19 cellular contexts compared by ENCODE assay signal in genomic region chr18:45348974-45349373, GRCh38.
A peak's percentile ranks its signal among the peaks of the same experiment; 100 is the strongest.
DNase-seq lines count a peak whose midpoint lies in the region; ATAC-seq and TF ChIP-seq lines count a peak whose summit lies in the region.
"Had no signal": no experiment of that assay in that cellular context is flagged by ENCODE, and none has a peak within 500 bp of the region (broad histone marks: within the 10 kb centered on the region; RNA-seq: fewer than 3 reads in every experiment).

No MANE protein-coding gene starts in this region.

- TF ChIP-seq CTCF in heart left ventricle (IDR thresholded peaks at IDR 0.05) = no peak
- TF ChIP-seq CTCF in nephron (IDR thresholded peaks at IDR 0.05; ENCODE audit: unreplicated experiment in 3 of 3) = no peak

- H3K27ac ChIP-seq in heart left ventricle (peak overlapping the region in 1 of 12 donors; percentile 22), subcutaneous abdominal adipose tissue (ENCODE audit: low read depth, low read length) (peak overlapping the region; percentile 9)

- no peak overlapping the region for H3K4me3 ChIP-seq in heart left ventricle
- H3K4me3 ChIP-seq in subcutaneous abdominal adipose tissue (ENCODE audit: low read depth in 1 of 5, low read length in 5 of 5) = peak overlapping the region in 1 of 5 donors; percentile 5

- ATAC-seq in heart left ventricle = peak in 3 of 4 donors; percentile 12 to 59 (median 27)
- ATAC-seq in HG03571 (IDR thresholded peaks at IDR 0.05; ENCODE audit: unreplicated experiment) = no peak
- ATAC-seq: HCT116, HepG2 had no signal

- peaks cover 13% of the 10 kb centered on the region for H3K4me1 Mint-ChIP-seq in nephron
- H3K4me1 Mint-ChIP-seq: CD4-positive, CD25-positive, alpha-beta regulatory T cell; CD8-positive, alpha-beta memory T cell; IgD-negative memory B cell had no signal

- H3K36me3 ChIP-seq in heart left ventricle (no peaks in the 10 kb centered on the region), subcutaneous abdominal adipose tissue (ENCODE audit: control insufficient read depth in 5 of 5, insufficient read depth in 5 of 5, low read length in 5 of 5) (no peaks in the 10 kb centered on the region)
- H3K36me3 ChIP-seq: BE2C had no signal

- H3K9me3 ChIP-seq in heart left ventricle = no peaks in the 10 kb centered on the region
- no peaks in the 10 kb centered on the region for H3K9me3 ChIP-seq in subcutaneous abdominal adipose tissue (ENCODE audit: control insufficient read depth in 5 of 5, low read length in 5 of 5)
- H3K9me3 ChIP-seq: BE2C had no signal

- peaks cover 0 to 3% (median 0%) of the 10 kb centered on the region in 12 donors for H3K4me1 ChIP-seq in heart left ventricle
- H3K4me1 ChIP-seq in subcutaneous abdominal adipose tissue (ENCODE audit: control insufficient read depth in 5 of 5, insufficient read depth in 5 of 5, low read length in 5 of 5) = peaks cover 0 to 17% (median 11%) of the 10 kb centered on the region in 5 donors
- H3K4me1 ChIP-seq: BE2C had no signal

- no peaks in the 10 kb centered on the region for H3K27me3 Mint-ChIP-seq in nephron (ENCODE audit: low read depth)
- H3K27me3 Mint-ChIP-seq: CD4-positive, CD25-positive, alpha-beta regulatory T cell had no signal

- no peaks in the 10 kb centered on the region for H3K36me3 Mint-ChIP-seq in nephron (ENCODE audit: low read depth)
- H3K36me3 Mint-ChIP-seq: CD4-positive, CD25-positive, alpha-beta regulatory T cell; CD8-positive, alpha-beta memory T cell; IgD-negative memory B cell had no signal

- intact Hi-C loops in heart left ventricle (cut with DNase I) (no loop called here), posterior cingulate gyrus (cut with DNase I) (no loop called here)

- H3K4me3 Mint-ChIP-seq in nephron = no peak overlapping the region
- H3K4me3 Mint-ChIP-seq: CD4-positive, CD25-positive, alpha-beta regulatory T cell; CD8-positive, alpha-beta memory T cell; HFFc6; IgD-negative memory B cell had no signal

- H3K9ac ChIP-seq in subcutaneous abdominal adipose tissue (ENCODE audit: low read length in 5 of 5) = no peak overlapping the region

- DNase-seq in fibroblast of peridontal ligament (ENCODE audit: extremely low read depth) (peak; percentile 56), heart left ventricle (no peak), posterior cingulate gyrus (no peak), OCI-M1 (lab: John Stamatoyannopoulos, UW) (no peak)
- DNase-seq: ACHN; BE2C; C1 segment of cervical spinal cord; CD4-positive, CD25-positive, alpha-beta regulatory T cell; CD8-positive, alpha-beta memory T cell; COR-L47; GOT3; H7; HFFc6 had no signal

- H3K27ac Mint-ChIP-seq in nephron = peak overlapping the region in 2 of 3 experiments; percentile 32 to 39
- H3K27ac Mint-ChIP-seq: CD4-positive, CD25-positive, alpha-beta regulatory T cell; CD8-positive, alpha-beta memory T cell; HFFc6; IgD-negative memory B cell had no signal

- H3K27me3 ChIP-seq in heart left ventricle (no peaks in the 10 kb centered on the region), subcutaneous abdominal adipose tissue (ENCODE audit: control insufficient read depth in 5 of 5, insufficient read depth in 4 of 5, low read length in 5 of 5) (no peaks in the 10 kb centered on the region)
- H3K27me3 ChIP-seq: BE2C had no signal

- TF ChIP-seq POLR2A in heart left ventricle (IDR thresholded peaks at IDR 0.05) = no peak

- WGBS in heart left ventricle, 4 donors = 65 to 76% (median 70%) methylated on average over 6 of the region's 6 CpGs

- no peaks in the 10 kb centered on the region for H3K9me3 Mint-ChIP-seq in nephron
- H3K9me3 Mint-ChIP-seq: CD8-positive, alpha-beta memory T cell; HFFc6 had no signal
